In genomic region chr7:74783595-74783994, GRCh38 we compare ENCODE assay signal across 7 cellular contexts. TPM values are rescaled to one million over a fixed set of nuclear protein-coding genes. Genes with fewer than 3 reads are reported as not detected.
"Had no signal": no experiment of that assay in that cellular context is flagged by ENCODE, and none has a peak within 500 bp of the region (broad histone marks: within the 10 kb centered on the region; RNA-seq: fewer than 3 reads in every experiment).

No MANE protein-coding gene starts in this region.

RNA-seq across cellular contexts. Expression of gene NCF1, which starts 9.8 kb away (rescaled TPM):
- total RNA-seq: HepG2, HT1080, IMR-90, M059J, PC-3, SK-MEL-5 had no signal
- polyA plus RNA-seq: IMR-90, SK-N-SH had no signal
